8 cellular contexts compared by ENCODE assay signal in the genomic region with DNA sequence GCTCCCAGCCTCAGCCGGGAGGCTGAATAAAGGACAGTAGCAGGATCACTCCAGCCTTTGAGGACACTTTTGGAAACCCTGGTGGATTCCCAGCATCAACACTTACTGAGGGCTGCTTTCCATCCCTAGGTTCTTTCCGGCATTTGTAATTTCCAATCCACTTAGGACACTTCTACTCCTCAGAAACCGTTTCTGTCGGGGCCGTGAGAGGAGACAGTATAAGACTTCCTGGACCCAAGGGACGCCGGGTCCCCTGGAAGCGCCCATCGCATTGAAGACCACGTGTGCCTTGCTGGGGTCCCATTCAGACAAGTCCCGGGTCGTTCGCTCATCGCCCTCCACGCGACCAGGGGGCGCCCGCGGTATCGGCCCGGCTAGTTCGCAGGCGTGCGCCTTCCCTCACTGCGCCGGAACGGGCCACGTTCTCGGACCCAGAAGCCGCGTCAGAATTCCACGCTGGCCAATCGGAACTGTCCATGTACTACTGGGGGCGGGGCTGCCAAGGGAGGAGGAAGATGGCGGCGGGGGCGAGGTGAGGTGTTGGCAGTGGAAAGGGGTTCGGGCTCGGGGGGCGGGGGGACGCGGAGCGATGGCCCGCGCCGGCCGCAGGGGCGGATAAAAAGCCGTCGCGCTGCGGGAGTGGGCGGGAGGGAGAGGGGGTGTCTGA. TPM values are rescaled to one million over a fixed set of nuclear protein-coding genes. Genes with fewer than 3 reads are reported as not detected.
DNase-seq lines count a peak whose midpoint lies in the region; ATAC-seq and TF ChIP-seq lines count a peak whose summit lies in the region.

A gene (plus strand): TSS at position 479 of the 667 bp plus-strand sequence. CDS start 202 bp downstream, outside the sequence.

- intact Hi-C loops in activated B cell treated with CpG ODN at 0.5 μM for 24 hours (cut with micrococcal nuclease) = loop anchor here (1.0 to 10.0 kb wide), 6 partner anchors 73 to 1670 kb away; a partner anchor contains a TSS
- intact Hi-C loops in spleen (cut with DNase I; ENCODE audit: low total_unique reads) = no loop called here

- H3K27me3 Mint-ChIP-seq in activated B cell treated with CpG ODN at 0.5 μM for 24 hours (no peaks in the 10 kb centered on the region), immature natural killer cell (ENCODE audit: low read depth in 3 of 3) (peaks cover 2 to 19% (median 4%) of the 10 kb centered on the region in 3 donors)

- H3K27ac ChIP-seq in caudate nucleus (ENCODE audit: low read depth, low read length) = no peak within 1 kb of the TSS
- H3K27ac ChIP-seq in spleen = peak within 1 kb of the TSS in 7 of 8 donors; percentile 37 to 87 (median 83)

- peak within 1 kb of the TSS; percentile 95 for H3K4me3 Mint-ChIP-seq in activated B cell treated with CpG ODN at 0.5 μM for 24 hours
- H3K4me3 Mint-ChIP-seq in immature natural killer cell = peak within 1 kb of the TSS; percentile 91 to 94 (median 92)

- H3K27ac Mint-ChIP-seq in activated B cell treated with CpG ODN at 0.5 μM for 24 hours (peak within 1 kb of the TSS; percentile 89), immature natural killer cell (peak within 1 kb of the TSS; percentile 17 to 95 (median 94))

- CTCF ChIA-PET in activated B cell treated with CpG ODN at 0.5 μM for 24 hours (lab: Charles Lee) = no interaction called here

- no peaks in the 10 kb centered on the region for H3K27me3 ChIP-seq in spleen (replicated peaks in 1 of 7)

- POLR2A ChIA-PET in activated B cell treated with CpG ODN at 0.5 μM for 24 hours (lab: Charles Lee) = interaction anchor here (1.9 kb wide), 1 partner anchor 73 kb away, joined by 9 read pairs; a partner anchor contains a TSS

- 0 to 1% (median 1%) methylated on average over 26 to 53 of the region's 53 CpGs for WGBS in spleen, 5 donors

- ATAC-seq in GM19035 (IDR thresholded peaks at IDR 0.05; ENCODE audit: unreplicated experiment) (peak; percentile 97), HG03354 (IDR thresholded peaks at IDR 0.05; ENCODE audit: poor library complexity, severe bottlenecking, unreplicated experiment) (peak; percentile 97), activated B cell treated with CpG ODN at 0.5 μM for 24 hours (ENCODE audit: low read depth) (peak; percentile 98)

- H3K4me3 ChIP-seq in AG10803 (ENCODE audit: low read length) (peak within 1 kb of the TSS; percentile 81), spleen (peak within 1 kb of the TSS; percentile 62 to 87 (median 66))

- TF ChIP-seq POLR2A in spleen (IDR thresholded peaks at IDR 0.05) = peak in 2 of 3 donors; percentile 30 to 45

- H3K4me1 Mint-ChIP-seq in activated B cell treated with CpG ODN at 0.5 μM for 24 hours = peaks cover 42% of the 10 kb centered on the region
- H3K4me1 Mint-ChIP-seq in immature natural killer cell = peaks cover 50 to 53% of the 10 kb centered on the region in 2 donors

- H3K36me3 Mint-ChIP-seq in activated B cell treated with CpG ODN at 0.5 μM for 24 hours (ENCODE audit: low read depth) = peaks cover 10% of the 10 kb centered on the region
- no peaks in the 10 kb centered on the region for H3K36me3 Mint-ChIP-seq in immature natural killer cell

- H3K9me3 ChIP-seq in spleen = no peaks in the 10 kb centered on the region

- H3K9me3 Mint-ChIP-seq in activated B cell treated with CpG ODN at 0.5 μM for 24 hours = no peaks in the 10 kb centered on the region
- no peaks in the 10 kb centered on the region for H3K9me3 Mint-ChIP-seq in immature natural killer cell

- H3K36me3 ChIP-seq in spleen = no peaks in the 10 kb centered on the region

- peaks cover 33 to 52% (median 46%) of the 10 kb centered on the region in 6 donors for H3K4me1 ChIP-seq in spleen

- TF ChIP-seq CTCF in AG10803 (conservative IDR thresholded peaks at IDR 0.05; ENCODE audit: low read length) = peak; percentile 73
- TF ChIP-seq CTCF in activated B cell treated with CpG ODN at 0.5 μM for 24 hours (IDR thresholded peaks at IDR 0.05) = no peak
- TF ChIP-seq CTCF in spleen (IDR thresholded peaks at IDR 0.05 in 8 of 11, conservative IDR thresholded peaks at IDR 0.05 in 3 of 11) = peak; percentile 53 to 87 (median 81)

- peak; percentile 96 for DNase-seq in AG10803 (ENCODE audit: low read depth)
- DNase-seq in NCI-H345 treated with DMSO at 0.1 percent for 48 hours (lab: John Stamatoyannopoulos, UW; ENCODE audit: unreplicated experiment) = peak; percentile 91
- peak; percentile 97 for DNase-seq in activated B cell treated with CpG ODN at 0.5 μM for 24 hours
- DNase-seq in caudate nucleus (lab: John Stamatoyannopoulos, UW) = peak; percentile 69 to 99 (median 96)
- DNase-seq in immature natural killer cell = peak; percentile 97 to 98 (median 97)
- DNase-seq in spleen = peak; percentile 99

RNA-seq across cellular contexts. Expression of the gene that starts here (rescaled TPM):
- total RNA-seq in activated B cell treated with CpG ODN at 0.5 μM for 24 hours (29.1 and 30.6 TPM in 2 replicates), spleen (10 to 100 TPM; 26.1 to 38.8 (median 30.9) TPM)
- polyA plus RNA-seq in immature natural killer cell (10 to 100 TPM; 16.4 to 18.7 (median 17.2) TPM), spleen (10 to 100 TPM; 11.5 to 16.9 (median 16.1) TPM)
